8 cellular contexts compared by ENCODE assay signal in genomic region chr1:112508242-112509004, GRCh38. TPM values are rescaled to one million over a fixed set of nuclear protein-coding genes. Genes with fewer than 3 reads are reported as not detected.
DNase-seq lines count a peak whose midpoint lies in the region; ATAC-seq, FAIRE-seq and TF ChIP-seq lines count a peak whose summit lies in the region.

Gene WNT2B (plus strand): TSS chr1:112508965. CDS start chr1:112509263, 298 bp downstream.

- 7% methylated on average over 9 of the region's 71 CpGs for WGBS in HepG2 (ENCODE audit: low lambda C conversion rate)

- in situ Hi-C loops in HepG2 (cut with HindIII; ENCODE audit: extremely low pct_ligation_motif_present, low pct_unique_long_range_greater_than_20kb) (loop anchor here (10.0 kb wide), 1 partner anchor 196 kb away; the partner anchor contains the start of gene RHOC), ACHN (cut with HindIII; ENCODE audit: low pct_ligation_motif_present, low pct_unique_long_range_greater_than_20kb, low sequenced_read_pairs) (no loop called here)

- TF ChIP-seq POLR2A in HepG2 (IDR thresholded peaks at IDR 0.05; ENCODE audit: insufficient read depth in 1 of 2, low read depth in 2 of 2, low read length in 2 of 2) = no peak

- TF ChIP-seq EP300 in HepG2 (IDR thresholded peaks at IDR 0.05; ENCODE audit: low read depth in 2 of 2, low read length in 2 of 2) (no peak), HepG2 (CRISPR knock-in tag; IDR thresholded peaks at IDR 0.05; ENCODE audit: borderline replicate concordance) (no peak)

- H3K4me3 ChIP-seq in GM12865 (ENCODE audit: low read depth, low read length) (peak within 1 kb of the TSS; percentile 55), WI38 (ENCODE audit: low read depth, low read length) (peak within 1 kb of the TSS; percentile 57), cardiac fibroblast (replicated peaks in 1 of 2; ENCODE audit: low read depth in 2 of 2, low read length in 2 of 2) (peak within 1 kb of the TSS; percentile 55 to 59), HepG2 (replicated peaks in 1 of 3; ENCODE audit: insufficient read depth in 1 of 3, low read depth in 2 of 3, low read length in 3 of 3) (peak within 1 kb of the TSS; percentile 30 to 69 (median 41))

- intact Hi-C loops in HepG2 (cut with micrococcal nuclease; ENCODE audit: unreplicated experiment) = no loop called here

- CTCF ChIA-PET in HepG2 (lab: Yijun Ruan, JAX; ENCODE audit: low intra/inter-chr PET ratio, low total read pairs) = no interaction called here

- peak; percentile 39 for DNase-seq in GM12865 (ENCODE audit: low read depth)
- DNase-seq in cardiac fibroblast (ENCODE audit: low read depth in 2 of 2) = no peak
- DNase-seq in HepG2 (ENCODE audit: low spot score) = peak; percentile 6
- DNase-seq in stimulated activated CD4-positive, alpha-beta T cell treated with anti-CD3 and anti-CD28 coated beads, Interleukin-4, amount 100 ng/mL, for 4 hours = peak; percentile 31 to 39
- DNase-seq in ACHN = no peak

- peak; percentile 2 for TF ChIP-seq CTCF in GM12865 (IDR thresholded peaks at IDR 0.05; ENCODE audit: insufficient read depth, low read depth, low read length, missing control alignments)
- TF ChIP-seq CTCF in WI38 (IDR thresholded peaks at IDR 0.05; ENCODE audit: low read depth, low read length) = no peak
- no peak for TF ChIP-seq CTCF in cardiac fibroblast (IDR thresholded peaks at IDR 0.05; ENCODE audit: low read depth, low read length)
- TF ChIP-seq CTCF in HepG2 (CRISPR knock-in tag; IDR thresholded peaks at IDR 0.05) = peak; percentile 18; the same call in 1 of the 2 replicates

- ATAC-seq in HG03280 (IDR thresholded peaks at IDR 0.05; ENCODE audit: unreplicated experiment) = peak; percentile 55
- ATAC-seq in HepG2 = peak; percentile 72
- ATAC-seq in GM19328 (IDR thresholded peaks at IDR 0.05; ENCODE audit: unreplicated experiment) = no peak

- peaks cover 14% of the 10 kb centered on the region for H3K4me1 ChIP-seq in HepG2 (ENCODE audit: insufficient read depth, low read length)

- no peak within 1 kb of the TSS for H3K9ac ChIP-seq in HepG2 (ENCODE audit: insufficient read depth, low read depth, low read length)

- H3K27me3 ChIP-seq in HepG2 (ENCODE audit: control insufficient read depth in 1 of 2, insufficient read depth in 2 of 2, low read length in 2 of 2) = peaks cover 11 to 86% of the 10 kb centered on the region in 2 experiments; a peak in 4 of 5 replicates

- peak within 1 kb of the TSS; percentile 90 for H3K4me2 ChIP-seq in HepG2 (ENCODE audit: low read depth, low read length)

- no peak for TF ChIP-seq RAD21 in HepG2 (CRISPR knock-in tag; IDR thresholded peaks at IDR 0.05)

- no TSS peak for BruUV-seq in HepG2 (replicated peaks; lab: Mats Ljungman, UMichigan)

- H3K27ac ChIP-seq in HepG2 (ENCODE audit: extremely low read length, insufficient read depth, low read length) = no peak within 1 kb of the TSS

- no peak within 1 kb of the TSS for H2AFZ ChIP-seq in HepG2 (ENCODE audit: low read length)

- H3K9me3 ChIP-seq in HepG2 (ENCODE audit: low read length) = no peaks in the 10 kb centered on the region

- POLR2A ChIA-PET in HepG2 (lab: Yijun Ruan, JAX) = no interaction called here

- no peak for FAIRE-seq in HepG2 (lab: Jason Lieb, UNC)

- H3K79me2 ChIP-seq in HepG2 (ENCODE audit: insufficient read depth, low read length) = no peaks in the 10 kb centered on the region

- H4K20me1 ChIP-seq in HepG2 (ENCODE audit: insufficient read depth, low read length) = peaks cover 2% of the 10 kb centered on the region; the same call in 1 of the 2 replicates

- no peaks in the 10 kb centered on the region for H3K36me3 ChIP-seq in HepG2 (replicated peaks in 1 of 2; ENCODE audit: control insufficient read depth in 1 of 2, insufficient read depth in 2 of 2, low read length in 2 of 2)

TF ChIP-seq in HepG2, 621 proteins besides CTCF, POLR2A, EP300 and RAD21:
- TF ChIP-seq MTF2 (CRISPR knock-in tag; IDR thresholded peaks at IDR 0.05; ENCODE audit: borderline replicate concordance) (peak; percentile 61; the same call in 1 of the 2 replicates), RBM39 (IDR thresholded peaks at IDR 0.05; ENCODE audit: low read depth, low read length, poor library complexity, severe bottlenecking) (peak; percentile 57), ELF3 (CRISPR knock-in tag; IDR thresholded peaks at IDR 0.05) (0 out of 2 replicates have a peak, but pooled peaks have one; percentile 17), MXD1 (CRISPR knock-in tag; IDR thresholded peaks at IDR 0.05) (peak; percentile 17; the same call in 1 of the 2 replicates), ZNF17 (CRISPR knock-in tag; IDR thresholded peaks at IDR 0.05) (no peak), ZNF768 (CRISPR knock-in tag; IDR thresholded peaks at IDR 0.05) (peak; percentile 21; the same call in 1 of the 2 replicates), ZNF530 (CRISPR knock-in tag; IDR thresholded peaks at IDR 0.05; ENCODE audit: low read depth) (no peak), EED (CRISPR knock-in tag; IDR thresholded peaks at IDR 0.05) (0 out of 2 replicates have a peak, but pooled peaks have one; percentile 11), SALL1 (CRISPR knock-in tag; IDR thresholded peaks at IDR 0.05) (peak; percentile 27; the same call in 1 of the 2 replicates), NFIB (CRISPR knock-in tag; IDR thresholded peaks at IDR 0.05; ENCODE audit: borderline replicate concordance) (no peak), ZNF629 (CRISPR knock-in tag; conservative IDR thresholded peaks at IDR 0.05) (peak; percentile 77), ZNF563 (CRISPR knock-in tag; IDR thresholded peaks at IDR 0.05) (0 out of 2 replicates have a peak, but pooled peaks have one; percentile 13), MAZ (IDR thresholded peaks at IDR 0.05; ENCODE audit: borderline replicate concordance, low read depth, low read length) (no peak), MAZ (CRISPR knock-in tag; IDR thresholded peaks at IDR 0.05; ENCODE audit: low read depth) (0 out of 2 replicates have a peak, but pooled peaks have one; percentile 20), RARA (CRISPR knock-in tag; IDR thresholded peaks at IDR 0.05) (no peak), PATZ1 (CRISPR knock-in tag; IDR thresholded peaks at IDR 0.05) (0 out of 2 replicates have a peak, but pooled peaks have one; percentile 13), PHF8 (CRISPR knock-in tag; IDR thresholded peaks at IDR 0.05) (0 out of 2 replicates have a peak, but pooled peaks have one; percentile 12), ZMYM3 (CRISPR knock-in tag; IDR thresholded peaks at IDR 0.05) (peak; percentile 82), MAX (IDR thresholded peaks at IDR 0.05) (peak; percentile 52; the same call in 1 of the 2 replicates)

RNA-seq across cellular contexts. Expression of gene WNT2B, which starts in this region (rescaled TPM):
- 0.04 and 0.11 TPM in 2 replicates for total RNA-seq in HepG2 (2016; rRNA removed; fragmentation: Illumina TruSeq; extraction: Trizol)
- total RNA-seq in HepG2 (2016; cell fraction: cytosol; rRNA removed; fragmentation: Illumina TruSeq; extraction: Trizol; ENCODE audit: low read depth) = not detected in 2 replicates
- 0.13 and 0.17 TPM in 2 replicates for total RNA-seq in HepG2 (2016; cell fraction: insoluble cytoplasmic fraction; rRNA removed; fragmentation: Illumina TruSeq; extraction: Trizol)
- total RNA-seq in HepG2 (2016; cell fraction: membrane; rRNA removed; fragmentation: Illumina TruSeq; extraction: Trizol) = 0.06 and 0.07 TPM in 2 replicates
- total RNA-seq in HepG2 (2016; cell fraction: nucleus; rRNA removed; fragmentation: Illumina TruSeq; extraction: Trizol) = 0.41 and 0.68 TPM in 2 replicates
- polyA plus RNA-seq in HepG2 (2011; rRNA removed) = 0.32 and 0.69 TPM in 2 replicates
- 0.07 and 0.13 TPM in 2 replicates for polyA plus RNA-seq in HepG2 (2011; cell fraction: cytosol; rRNA removed)
- polyA plus RNA-seq in HepG2 (2011; cell fraction: nucleus; rRNA removed) = 2.2 and 2.5 TPM in 2 replicates
- polyA plus RNA-seq in HepG2 (2012) = 0.70 and 0.88 TPM in 2 replicates
- polyA plus RNA-seq in HepG2 (2016; cell fraction: cytosol; fragmentation: Illumina TruSeq; extraction: Trizol; ENCODE audit: low read depth) = not detected in 2 replicates
- 0.02 and 0.05 TPM in 2 replicates for polyA plus RNA-seq in HepG2 (2016; cell fraction: insoluble cytoplasmic fraction; fragmentation: Illumina TruSeq; extraction: Trizol; ENCODE audit: low read depth)
- 0.03 TPM in 1 of 2 replicates, not detected in the other for polyA plus RNA-seq in HepG2 (2016; cell fraction: membrane; fragmentation: Illumina TruSeq; extraction: Trizol; ENCODE audit: low read depth)
- polyA plus RNA-seq in HepG2 (2016; cell fraction: nucleus; fragmentation: Illumina TruSeq; extraction: Trizol; ENCODE audit: insufficient read depth, low read depth) = 0.36 and 0.89 TPM in 2 replicates
- polyA minus RNA-seq in HepG2 (2011; rRNA and poly(A)+ RNA removed; ENCODE audit: low replicate concordance) = 0.74 and 0.84 TPM in 2 replicates
- 0.09 and 0.20 TPM in 2 replicates for polyA minus RNA-seq in HepG2 (2011; cell fraction: cytosol; rRNA and poly(A)+ RNA removed)
- polyA minus RNA-seq in HepG2 (2011; cell fraction: nucleus; rRNA and poly(A)+ RNA removed) = 2.8 and 4.0 TPM in 2 replicates

Comparison
In these comparisons a context has a peak if more than half of its experiments do, and no peak if none do; other contexts are left out.
1. DNase-seq: peak in GM12865 (single experiment), HepG2 (single experiment) and stimulated activated CD4-positive, alpha-beta T cell treated with anti-CD3 and anti-CD28 coated beads, Interleukin-4, amount 100 ng/mL, for 4 hours (2 of 2); none in cardiac fibroblast (0 of 2) and ACHN (single experiment).
2. CTCF ChIP-seq: peak in GM12865 (single experiment) and HepG2 (single experiment); none in WI38 (single experiment) and cardiac fibroblast (single experiment).
3. Peak in every context shown above with its lines, with median percentiles within 50 percentile points of each other: H3K4me3 ChIP-seq.